8 cellular contexts compared by ENCODE assay signal in the genomic region with DNA sequence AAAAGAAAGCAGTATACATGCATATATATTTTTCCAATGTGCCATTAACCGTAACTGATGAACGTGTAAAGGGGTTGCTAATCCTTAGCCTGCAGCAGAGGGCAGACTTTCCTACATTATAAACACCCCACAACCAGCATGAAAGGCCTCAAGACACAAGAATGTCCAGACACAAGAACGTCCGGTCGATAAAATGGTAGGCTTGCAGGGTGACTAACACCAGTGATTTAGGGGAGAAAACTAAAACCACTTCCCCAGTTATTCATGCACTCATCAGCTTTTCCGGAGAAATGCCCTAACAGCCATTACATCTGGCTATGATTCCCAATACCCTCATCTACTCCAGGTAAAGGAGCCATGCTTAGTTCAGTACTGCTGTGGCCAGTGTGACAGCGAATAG. TPM values are rescaled to one million over a fixed set of nuclear protein-coding genes. Genes with fewer than 3 reads are reported as not detected.
DNase-seq lines count a peak whose midpoint lies in the region; ATAC-seq and TF ChIP-seq lines count a peak whose summit lies in the region.

No MANE protein-coding gene starts in this region.

- H3K4me1 ChIP-seq in neural progenitor cell, result peaks cover 4% of the 10 kb centered on the region
- H3K4me1 ChIP-seq in MM.1S (ENCODE audit: low read length), result no peaks in the 10 kb centered on the region

- H3K27ac ChIP-seq in neural progenitor cell, result no peak overlapping the region
- no peak overlapping the region for H3K27ac ChIP-seq in MM.1S (ENCODE audit: low read length)

- ATAC-seq in esophagus mucosa, result peak; percentile 34
- ATAC-seq in GM21576 (IDR thresholded peaks at IDR 0.05; ENCODE audit: unreplicated experiment), result no peak
- no peak for ATAC-seq in GM18870 (IDR thresholded peaks at IDR 0.05; ENCODE audit: unreplicated experiment)

- H3K9ac ChIP-seq in neural progenitor cell (no peak overlapping the region), MM.1S (ENCODE audit: low read length) (no peak overlapping the region)

- H3F3A ChIP-seq in neural progenitor cell (ENCODE audit: low read depth) (no peaks in the 10 kb centered on the region), MM.1S (ENCODE audit: insufficient read depth, low read length) (no peaks in the 10 kb centered on the region)

- H3K27ac Mint-ChIP-seq in neural progenitor cell, result no peak overlapping the region

- H3K36me3 Mint-ChIP-seq in neural progenitor cell, result no peaks in the 10 kb centered on the region

- H3K4me3 Mint-ChIP-seq in neural progenitor cell, result no peak overlapping the region

- no peak overlapping the region for H2AFZ ChIP-seq in neural progenitor cell (replicated peaks)
- no peak overlapping the region for H2AFZ ChIP-seq in MM.1S (ENCODE audit: low read length)

- H3K4me1 Mint-ChIP-seq in neural progenitor cell, result peaks cover 4% of the 10 kb centered on the region

- H4K20me1 ChIP-seq in neural progenitor cell (ENCODE audit: low read depth) (no peaks in the 10 kb centered on the region), MM.1S (ENCODE audit: insufficient read depth, low read length) (no peaks in the 10 kb centered on the region)

- no peaks in the 10 kb centered on the region for H3K9me3 Mint-ChIP-seq in neural progenitor cell

- H3K27me3 ChIP-seq in neural progenitor cell (no peaks in the 10 kb centered on the region), MM.1S (replicated peaks; ENCODE audit: insufficient read depth, low read length) (no peaks in the 10 kb centered on the region)

- H3K79me2 ChIP-seq in neural progenitor cell (ENCODE audit: low read depth) (no peaks in the 10 kb centered on the region), MM.1S (ENCODE audit: low read length) (no peaks in the 10 kb centered on the region)

- peaks cover 2% of the 10 kb centered on the region for H3K27me3 Mint-ChIP-seq in neural progenitor cell (ENCODE audit: insufficient read depth, low read depth)

- peak; percentile 62 for TF ChIP-seq CTCF in neural progenitor cell (IDR thresholded peaks at IDR 0.05)
- no peak for TF ChIP-seq CTCF in MM.1S (IDR thresholded peaks at IDR 0.05; ENCODE audit: low read length)

- peak; percentile 79 for DNase-seq in H4 (ENCODE audit: low spot score)
- peak; percentile 22 for DNase-seq in NOMO-1 treated with dmso at 0.1 percent for 144 hours (lab: John Stamatoyannopoulos, UW; ENCODE audit: unreplicated experiment)
- peak; percentile 60 for DNase-seq in neural progenitor cell (ENCODE audit: low spot score)
- no peak for DNase-seq in DMS153 (lab: John Stamatoyannopoulos, UW)
- no peak for DNase-seq in MM.1S

- H3K9me2 ChIP-seq in MM.1S (replicated peaks; ENCODE audit: insufficient read depth, low read length), result no peaks in the 10 kb centered on the region

- H3K9me3 ChIP-seq in neural progenitor cell (ENCODE audit: low read depth) (no peaks in the 10 kb centered on the region), MM.1S (replicated peaks; ENCODE audit: insufficient read depth, low read length) (no peaks in the 10 kb centered on the region)

- H3K36me3 ChIP-seq in neural progenitor cell, result no peaks in the 10 kb centered on the region
- H3K36me3 ChIP-seq in MM.1S (replicated peaks; ENCODE audit: insufficient read depth, low read length), result no peaks in the 10 kb centered on the region

- H3K4me3 ChIP-seq in neural progenitor cell (no peak overlapping the region), MM.1S (ENCODE audit: low read length) (no peak overlapping the region)

- H3K4me2 ChIP-seq in neural progenitor cell (no peak overlapping the region), MM.1S (ENCODE audit: low read depth, low read length) (no peak overlapping the region)

RNA-seq across cellular contexts. Expression of a gene that starts 57.4 kb away (rescaled TPM):
- not detected in 2 replicates for total RNA-seq in H4 (2014; rRNA removed; shearing (Covaris generic))
- total RNA-seq in esophagus mucosa (not detected), neural progenitor cell (ENCODE audit: low replicate concordance) (not detected in 2 replicates)

Comparison
In these comparisons a context has a peak if more than half of its experiments do, and no peak if none do; other contexts are left out.
1. DNase-seq: peak in H4 (single experiment), NOMO-1 treated with dmso at 0.1 percent for 144 hours (single experiment) and neural progenitor cell (single experiment); none in DMS153 (single experiment) and MM.1S (single experiment).